ENCODE assay signal across 26 cellular contexts in the genomic region with DNA sequence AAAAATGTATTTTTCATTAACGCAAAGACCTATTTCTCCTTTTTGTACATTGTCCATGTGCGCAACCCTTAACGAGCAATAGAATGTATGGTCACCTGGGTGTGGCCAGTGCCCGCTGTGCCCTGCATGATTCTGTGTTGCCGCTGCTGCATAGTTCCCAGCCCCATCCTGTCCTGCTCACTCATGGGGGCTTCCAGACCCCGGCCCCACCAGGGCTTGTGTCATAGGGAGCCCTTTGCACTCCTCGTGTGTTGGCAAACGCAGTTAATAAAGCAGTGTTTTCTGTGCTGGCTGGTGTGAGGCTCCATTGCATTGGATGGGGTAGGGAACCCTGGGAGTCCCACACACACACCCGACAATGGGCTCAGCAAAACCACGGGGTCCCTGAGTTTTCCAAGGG. TPM values are rescaled to one million over a fixed set of nuclear protein-coding genes. Genes with fewer than 3 reads are reported as not detected.
DNase-seq lines count a peak whose midpoint lies in the region; ATAC-seq and FAIRE-seq lines count a peak whose summit lies in the region.
"Had no signal": no experiment of that assay in that cellular context is flagged by ENCODE, and none has a peak within 500 bp of the region (broad histone marks: within the 10 kb centered on the region; RNA-seq: fewer than 3 reads in every experiment).

No MANE protein-coding gene starts in this region.

- FAIRE-seq in HTR-8/SVneo (lab: Jason Lieb, UNC): no peak
- FAIRE-seq: GM12878 had no signal

- H3K4me3 ChIP-seq in H7 (ENCODE audit: insufficient read depth, low read depth, low read length): no peak overlapping the region
- H3K4me3 ChIP-seq: BLaER1, GM12878 had no signal

- no peaks in the 10 kb centered on the region for H3K27me3 ChIP-seq in H7 (ENCODE audit: control insufficient read depth, insufficient read depth, low read length)
- H3K27me3 ChIP-seq: BLaER1 had no signal

- H3K36me3 ChIP-seq in H7 (replicated peaks; ENCODE audit: control insufficient read depth, insufficient read depth, low read length): peaks cover 12% of the 10 kb centered on the region

- DNase-seq in activated naive CD8-positive, alpha-beta T cell treated with anti-CD3 and anti-CD28 coated beads, Interleukin-2, amount 50 U/mL, for 24 hours: no peak
- DNase-seq in H7 (peak; percentile 16), islet precursor cell (peak; percentile 26), HTR-8/SVneo (ENCODE audit: insufficient read length, low spot score) (no peak), SKM-1 (lab: John Stamatoyannopoulos, UW; ENCODE audit: unreplicated experiment) (no peak)
- DNase-seq: CD4-positive, alpha-beta memory T cell; DMS 273 treated with DMSO at 0.1 percent for 48 hours; DMS79; EL; GDM1; NCI-H1048; NCI-H1417; NCI-H1694; NCI-H2029 treated with DMSO at 0.1 percent for 48 hours; NCI-H446 treated with DMSO at 0.1 percent for 48 hours; NCI-H526; NCI-H82; NK-92 treated with Interleukin-12 subunit alpha and Interleukin-12 subunit beta, amount 100 ng/mL, for 24 hours; PC-3; RPMI8226; SHP77 had no signal

- H3K9me3 Mint-ChIP-seq in activated naive CD8-positive, alpha-beta T cell (ENCODE audit: low read depth): no peaks in the 10 kb centered on the region
- H3K9me3 Mint-ChIP-seq in activated naive CD8-positive, alpha-beta T cell treated with anti-CD3 and anti-CD28 coated beads, Interleukin-2, amount 50 U/mL, for 24 hours: no peaks in the 10 kb centered on the region
- no peaks in the 10 kb centered on the region for H3K9me3 Mint-ChIP-seq in stimulated activated memory B cell treated with anti-CD40 and anti-IgM and Interleukin-4, amounts not matched to agents 10 μg/mL and 1 μg/mL and 100 μg/mL, for 72 hours
- H3K9me3 Mint-ChIP-seq: CD4-positive, alpha-beta memory T cell had no signal

- H3K4me3 Mint-ChIP-seq in activated naive CD8-positive, alpha-beta T cell: no peak overlapping the region
- H3K4me3 Mint-ChIP-seq in activated naive CD8-positive, alpha-beta T cell treated with anti-CD3 and anti-CD28 coated beads, Interleukin-2, amount 50 U/mL, for 24 hours: no peak overlapping the region
- H3K4me3 Mint-ChIP-seq in stimulated activated memory B cell treated with anti-CD40 and anti-IgM and Interleukin-4, amounts not matched to agents 10 μg/mL and 1 μg/mL and 100 μg/mL, for 72 hours: no peak overlapping the region
- H3K4me3 Mint-ChIP-seq: CD4-positive, alpha-beta memory T cell had no signal

- peak overlapping the region; percentile 58 for H3K27ac Mint-ChIP-seq in activated naive CD8-positive, alpha-beta T cell
- H3K27ac Mint-ChIP-seq in activated naive CD8-positive, alpha-beta T cell treated with anti-CD3 and anti-CD28 coated beads, Interleukin-2, amount 50 U/mL, for 24 hours: no peak overlapping the region
- H3K27ac Mint-ChIP-seq in stimulated activated memory B cell treated with anti-CD40 and anti-IgM and Interleukin-4, amounts not matched to agents 10 μg/mL and 1 μg/mL and 100 μg/mL, for 72 hours: peak overlapping the region; percentile 74

- no peak for ATAC-seq in activated naive CD8-positive, alpha-beta T cell treated with anti-CD3 and anti-CD28 coated beads, Interleukin-2, amount 50 U/mL, for 24 hours
- no peak for ATAC-seq in stimulated activated memory B cell treated with anti-CD40 and anti-IgM and Interleukin-4, amounts not matched to agents 10 μg/mL and 1 μg/mL and 100 μg/mL, for 72 hours
- no peak for ATAC-seq in HG03196 (IDR thresholded peaks at IDR 0.05; ENCODE audit: unreplicated experiment)
- ATAC-seq: GM12878, PC-3 had no signal

- H3K27me3 Mint-ChIP-seq in activated naive CD8-positive, alpha-beta T cell: no peaks in the 10 kb centered on the region
- H3K27me3 Mint-ChIP-seq in activated naive CD8-positive, alpha-beta T cell treated with anti-CD3 and anti-CD28 coated beads, Interleukin-2, amount 50 U/mL, for 24 hours: no peaks in the 10 kb centered on the region
- H3K27me3 Mint-ChIP-seq in stimulated activated memory B cell treated with anti-CD40 and anti-IgM and Interleukin-4, amounts not matched to agents 10 μg/mL and 1 μg/mL and 100 μg/mL, for 72 hours: no peaks in the 10 kb centered on the region
- H3K27me3 Mint-ChIP-seq: CD4-positive, alpha-beta memory T cell had no signal

- no peaks in the 10 kb centered on the region for H3K36me3 Mint-ChIP-seq in activated naive CD8-positive, alpha-beta T cell
- H3K36me3 Mint-ChIP-seq in activated naive CD8-positive, alpha-beta T cell treated with anti-CD3 and anti-CD28 coated beads, Interleukin-2, amount 50 U/mL, for 24 hours (ENCODE audit: low read depth): peaks cover 10% of the 10 kb centered on the region
- H3K36me3 Mint-ChIP-seq in stimulated activated memory B cell treated with anti-CD40 and anti-IgM and Interleukin-4, amounts not matched to agents 10 μg/mL and 1 μg/mL and 100 μg/mL, for 72 hours: peaks cover 22% of the 10 kb centered on the region

- H3K4me1 Mint-ChIP-seq in activated naive CD8-positive, alpha-beta T cell (ENCODE audit: low read depth): peaks cover 10% of the 10 kb centered on the region
- peaks cover 4% of the 10 kb centered on the region for H3K4me1 Mint-ChIP-seq in activated naive CD8-positive, alpha-beta T cell treated with anti-CD3 and anti-CD28 coated beads, Interleukin-2, amount 50 U/mL, for 24 hours
- H3K4me1 Mint-ChIP-seq in stimulated activated memory B cell treated with anti-CD40 and anti-IgM and Interleukin-4, amounts not matched to agents 10 μg/mL and 1 μg/mL and 100 μg/mL, for 72 hours: peaks cover 44% of the 10 kb centered on the region

RNA-seq across cellular contexts. Expression of gene SAR1B, which starts 49.7 kb away (rescaled TPM):
- 12.6 and 22.9 TPM in 2 replicates for total RNA-seq in H7 (2014; rRNA removed; shearing (Covaris generic))

RNA-seq across cellular contexts. Expression of gene JADE2, which starts 57.5 kb away (rescaled TPM):
- 29.5 and 33.7 TPM in 2 replicates for total RNA-seq in H7 (2014; rRNA removed; shearing (Covaris generic))

Comparison
In these comparisons a context has a peak if more than half of its experiments do, and no peak if none do; other contexts are left out.
1. DNase-seq: peak in H7 (single experiment) and islet precursor cell (single experiment); none in activated naive CD8-positive, alpha-beta T cell treated with anti-CD3 and anti-CD28 coated beads, Interleukin-2, amount 50 U/mL, for 24 hours (single experiment), HTR-8/SVneo (single experiment) and SKM-1 (single experiment).